2 cellular contexts compared by ENCODE assay signal in the genomic region with DNA sequence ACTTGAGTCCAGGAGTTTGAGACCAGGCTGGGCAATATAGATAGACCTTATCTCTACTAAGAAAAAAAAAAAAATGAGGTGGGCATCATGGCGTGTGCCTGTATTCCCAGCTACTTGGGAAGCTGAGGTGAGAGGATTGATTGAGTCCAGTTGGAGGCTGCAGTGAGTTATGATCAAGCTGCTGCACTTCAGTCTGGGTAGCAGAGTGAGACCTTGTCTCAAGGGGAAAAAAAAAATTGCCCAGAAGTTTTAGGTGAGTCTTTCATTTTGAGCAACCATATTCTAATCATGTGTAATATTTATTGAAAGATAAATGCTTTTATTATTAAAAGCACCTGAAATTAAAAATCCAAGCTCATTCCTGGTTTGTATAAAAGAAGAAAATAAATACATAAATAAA.
TF ChIP-seq lines count a peak whose summit lies in the region.

No MANE protein-coding gene starts in this region.

TF ChIP-seq in A549, 52 proteins besides CTCF, POLR2A, EP300 and RAD21:
- no peak for TF ChIP-seq CBX8 (IDR thresholded peaks at IDR 0.05)
- no peak for TF ChIP-seq MYC (IDR thresholded peaks at IDR 0.05; ENCODE audit: borderline replicate concordance, low read length)
- no peak for TF ChIP-seq TFCP2L1 (CRISPR knock-in tag; IDR thresholded peaks at IDR 0.05)
- TF ChIP-seq RNF2 (IDR thresholded peaks at IDR 0.05; ENCODE audit: borderline replicate concordance, low read depth) = no peak
- TF ChIP-seq JUN (IDR thresholded peaks at IDR 0.05) = no peak
- no peak for TF ChIP-seq CEBPB (IDR thresholded peaks at IDR 0.05)
- no peak for TF ChIP-seq RFX5 (IDR thresholded peaks at IDR 0.05)
- TF ChIP-seq KDM1A (IDR thresholded peaks at IDR 0.05; ENCODE audit: low read depth) = no peak
- no peak for TF ChIP-seq HOXB13 (CRISPR knock-in tag; IDR thresholded peaks at IDR 0.05; ENCODE audit: low read depth)
- TF ChIP-seq CBX2 (IDR thresholded peaks at IDR 0.05; ENCODE audit: borderline replicate concordance, low read depth) = no peak
- no peak for TF ChIP-seq RCOR1 (IDR thresholded peaks at IDR 0.05; ENCODE audit: low read depth, low read length)
- no peak for TF ChIP-seq EHMT2 (IDR thresholded peaks at IDR 0.05; ENCODE audit: low read depth)

TF ChIP-seq in K562, 482 proteins besides CTCF, POLR2A, EP300 and RAD21:
- TF ChIP-seq POLR2H (tag; IDR thresholded peaks at IDR 0.05; ENCODE audit: low read depth) = no peak
- peak; percentile 37; the same call in 1 of the 2 replicates for TF ChIP-seq CBFA2T3 (IDR thresholded peaks at IDR 0.05)
- no peak for TF ChIP-seq KAT8 (IDR thresholded peaks at IDR 0.05; ENCODE audit: low read depth)
- peak; percentile 32; the same call in 1 of the 2 replicates for TF ChIP-seq ARID1B (IDR thresholded peaks at IDR 0.05)
- no peak for TF ChIP-seq KLF16 (IDR thresholded peaks at IDR 0.05)
- TF ChIP-seq ZNF184 (CRISPR knock-in tag; IDR thresholded peaks at IDR 0.05) = no peak
- TF ChIP-seq NFRKB (IDR thresholded peaks at IDR 0.05; ENCODE audit: low read depth) = no peak
- no peak for TF ChIP-seq SIX5 (IDR thresholded peaks at IDR 0.05; ENCODE audit: borderline replicate concordance in 1 of 2, insufficient read depth in 1 of 2, low read depth in 1 of 2, low read length in 2 of 2)
- no peak for TF ChIP-seq RBM34 (IDR thresholded peaks at IDR 0.05; ENCODE audit: borderline replicate concordance, insufficient read depth, low read length)
- TF ChIP-seq, protein P1, sequence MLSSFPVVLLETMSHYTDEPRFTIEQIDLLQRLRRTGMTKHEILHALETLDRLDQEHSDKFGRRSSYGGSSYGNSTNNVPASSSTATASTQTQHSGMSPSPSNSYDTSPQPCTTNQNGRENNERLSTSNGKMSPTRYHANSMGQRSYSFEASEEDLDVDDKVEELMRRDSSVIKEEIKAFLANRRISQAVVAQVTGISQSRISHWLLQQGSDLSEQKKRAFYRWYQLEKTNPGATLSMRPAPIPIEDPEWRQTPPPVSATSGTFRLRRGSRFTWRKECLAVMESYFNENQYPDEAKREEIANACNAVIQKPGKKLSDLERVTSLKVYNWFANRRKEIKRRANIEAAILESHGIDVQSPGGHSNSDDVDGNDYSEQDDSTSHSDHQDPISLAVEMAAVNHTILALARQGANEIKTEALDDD (IDR thresholded peaks at IDR 0.05) = no peak
- TF ChIP-seq, protein P2, sequence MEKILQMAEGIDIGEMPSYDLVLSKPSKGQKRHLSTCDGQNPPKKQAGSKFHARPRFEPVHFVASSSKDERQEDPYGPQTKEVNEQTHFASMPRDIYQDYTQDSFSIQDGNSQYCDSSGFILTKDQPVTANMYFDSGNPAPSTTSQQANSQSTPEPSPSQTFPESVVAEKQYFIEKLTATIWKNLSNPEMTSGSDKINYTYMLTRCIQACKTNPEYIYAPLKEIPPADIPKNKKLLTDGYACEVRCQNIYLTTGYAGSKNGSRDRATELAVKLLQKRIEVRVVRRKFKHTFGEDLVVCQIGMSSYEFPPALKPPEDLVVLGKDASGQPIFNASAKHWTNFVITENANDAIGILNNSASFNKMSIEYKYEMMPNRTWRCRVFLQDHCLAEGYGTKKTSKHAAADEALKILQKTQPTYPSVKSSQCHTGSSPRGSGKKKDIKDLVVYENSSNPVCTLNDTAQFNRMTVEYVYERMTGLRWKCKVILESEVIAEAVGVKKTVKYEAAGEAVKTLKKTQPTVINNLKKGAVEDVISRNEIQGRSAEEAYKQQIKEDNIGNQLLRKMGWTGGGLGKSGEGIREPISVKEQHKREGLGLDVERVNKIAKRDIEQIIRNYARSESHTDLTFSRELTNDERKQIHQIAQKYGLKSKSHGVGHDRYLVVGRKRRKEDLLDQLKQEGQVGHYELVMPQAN (IDR thresholded peaks at IDR 0.05; ENCODE audit: borderline replicate concordance) = no peak
- TF ChIP-seq ZNF507 (tag; conservative IDR thresholded peaks at IDR 0.05) = no peak
- TF ChIP-seq, protein P3, sequence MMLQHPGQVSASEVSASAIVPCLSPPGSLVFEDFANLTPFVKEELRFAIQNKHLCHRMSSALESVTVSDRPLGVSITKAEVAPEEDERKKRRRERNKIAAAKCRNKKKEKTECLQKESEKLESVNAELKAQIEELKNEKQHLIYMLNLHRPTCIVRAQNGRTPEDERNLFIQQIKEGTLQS (IDR thresholded peaks at IDR 0.05) = no peak
- TF ChIP-seq, protein P3 (CRISPR knock-in tag; conservative IDR thresholded peaks at IDR 0.05) = no peak
- TF ChIP-seq ZNF384 (IDR thresholded peaks at IDR 0.05; ENCODE audit: low read depth, low read length) = peak; percentile 60
- no peak for TF ChIP-seq ZNF766 (CRISPR knock-in tag; conservative IDR thresholded peaks at IDR 0.05)
- TF ChIP-seq, protein P4, sequence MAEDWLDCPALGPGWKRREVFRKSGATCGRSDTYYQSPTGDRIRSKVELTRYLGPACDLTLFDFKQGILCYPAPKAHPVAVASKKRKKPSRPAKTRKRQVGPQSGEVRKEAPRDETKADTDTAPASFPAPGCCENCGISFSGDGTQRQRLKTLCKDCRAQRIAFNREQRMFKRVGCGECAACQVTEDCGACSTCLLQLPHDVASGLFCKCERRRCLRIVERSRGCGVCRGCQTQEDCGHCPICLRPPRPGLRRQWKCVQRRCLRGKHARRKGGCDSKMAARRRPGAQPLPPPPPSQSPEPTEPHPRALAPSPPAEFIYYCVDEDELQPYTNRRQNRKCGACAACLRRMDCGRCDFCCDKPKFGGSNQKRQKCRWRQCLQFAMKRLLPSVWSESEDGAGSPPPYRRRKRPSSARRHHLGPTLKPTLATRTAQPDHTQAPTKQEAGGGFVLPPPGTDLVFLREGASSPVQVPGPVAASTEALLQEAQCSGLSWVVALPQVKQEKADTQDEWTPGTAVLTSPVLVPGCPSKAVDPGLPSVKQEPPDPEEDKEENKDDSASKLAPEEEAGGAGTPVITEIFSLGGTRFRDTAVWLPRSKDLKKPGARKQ (CRISPR knock-in tag; IDR thresholded peaks at IDR 0.05) = no peak
- TF ChIP-seq ESRRB (CRISPR knock-in tag; IDR thresholded peaks at IDR 0.05; ENCODE audit: borderline replicate concordance) = no peak
